Comparison of ENCODE assay signal across 18 cellular contexts in genomic region chr1:55063562-55063942, GRCh38. TPM values are rescaled to one million over a fixed set of nuclear protein-coding genes. Genes with fewer than 3 reads are reported as not detected.
DNase-seq lines count a peak whose midpoint lies in the region; ATAC-seq lines count a peak whose summit lies in the region.
"Had no signal": no experiment of that assay in that cellular context is flagged by ENCODE, and none has a peak within 500 bp of the region (broad histone marks: within the 10 kb centered on the region; RNA-seq: fewer than 3 reads in every experiment).

No MANE protein-coding gene starts in this region.

- ATAC-seq in left lobe of liver, result peak; percentile 60
- ATAC-seq in HG02970 (IDR thresholded peaks at IDR 0.05; ENCODE audit: low FRiP score, unreplicated experiment), result no peak

- peak overlapping the region; percentile 25 for H3K4me3 ChIP-seq in SJCRH30
- H3K4me3 ChIP-seq: BLaER1 treated with 17β-estradiol and CSF1 and Interleukin-3, amounts not matched to agents 10 nM and 100 nM; GM12878; GM23338 had no signal

- peaks cover 25% of the 10 kb centered on the region for H3K4me1 ChIP-seq in SJCRH30
- H3K4me1 ChIP-seq: BLaER1 treated with 17β-estradiol and CSF1 and Interleukin-3, amounts not matched to agents 10 nM and 100 nM had no signal

- H3K36me3 ChIP-seq in SJCRH30, result peaks cover 14% of the 10 kb centered on the region

- no peaks in the 10 kb centered on the region for H3K9me3 ChIP-seq in SJCRH30 (replicated peaks)
- H3K9me3 ChIP-seq: BLaER1 treated with 17β-estradiol and CSF1 and Interleukin-3, amounts not matched to agents 10 nM and 100 nM had no signal

- H3K27ac ChIP-seq in SJCRH30, result no peak overlapping the region
- H3K27ac ChIP-seq: BLaER1 treated with 17β-estradiol and CSF1 and Interleukin-3, amounts not matched to agents 10 nM and 100 nM had no signal

- H3K27me3 ChIP-seq in SJCRH30, result no peaks in the 10 kb centered on the region; the same call in 1 of the 2 replicates
- H3K27me3 ChIP-seq: BLaER1 treated with 17β-estradiol and CSF1 and Interleukin-3, amounts not matched to agents 10 nM and 100 nM had no signal

- DNase-seq in NCI-H2171 treated with DMSO at 0.1 percent for 48 hours (lab: John Stamatoyannopoulos, UW) (peak; percentile 72), NCI-H2171 (lab: John Stamatoyannopoulos, UW) (no peak), SJCRH30 (no peak), left lobe of liver (ENCODE audit: low spot score) (peak; percentile 71), NCI-H2081 treated with DMSO at 0.1 percent for 48 hours (lab: John Stamatoyannopoulos, UW) (no peak), AG08395 (ENCODE audit: low spot score) (no peak), SK-N-DZ (ENCODE audit: low spot score) (no peak)
- DNase-seq: GDM1, KG1, NCI-H774 had no signal

RNA-seq across cellular contexts. Expression of gene PCSK9, which starts 24.2 kb away (rescaled TPM):
- 0.15 and 0.22 TPM in 2 replicates for total RNA-seq in SJCRH30 (2014; rRNA removed; shearing (Covaris generic))
- total RNA-seq in left lobe of liver, result 31.6 TPM
- 0.07 and 0.12 TPM in 2 replicates for polyA plus RNA-seq in SK-N-DZ (2014; cell fraction: cytosol; rRNA removed)
- not detected in 2 replicates for polyA plus RNA-seq in SK-N-DZ (2014; cell fraction: nucleus; rRNA removed)
- total RNA-seq: A172; CD8-positive, alpha-beta memory T cell; NCI-H460; Right ventricle myocardium inferior had no signal
- polyA plus RNA-seq: CD8-positive, alpha-beta memory T cell had no signal

Comparison
In these comparisons a context has a peak if more than half of its experiments do, and no peak if none do; other contexts are left out.
1. DNase-seq: peak in NCI-H2171 treated with DMSO at 0.1 percent for 48 hours (single experiment) and left lobe of liver (single experiment); none in NCI-H2171 (single experiment), SJCRH30 (0 of 2), NCI-H2081 treated with DMSO at 0.1 percent for 48 hours (single experiment), AG08395 (single experiment) and SK-N-DZ (single experiment).
2. RNA of gene PCSK9, which starts 24.2 kb away (total RNA-seq): 31.6 TPM in left lobe of liver (single experiment); 0.15 to 0.22 TPM in SJCRH30; every median in the first group is over 10 times any median in the second.